17 cellular contexts compared by ENCODE assay signal in genomic region chr18:27789406-27789805, GRCh38.
"Had no signal": no experiment of that assay in that cellular context is flagged by ENCODE, and none has a peak within 500 bp of the region (broad histone marks: within the 10 kb centered on the region; RNA-seq: fewer than 3 reads in every experiment).

No MANE protein-coding gene starts in this region.

- H3K4me3 ChIP-seq: adrenal gland, dorsolateral prefrontal cortex, left lung, mucosa of descending colon, thoracic aorta, upper lobe of right lung had no signal

- DNase-seq: activated CD4-positive, alpha-beta memory T cell treated with anti-CD3 and anti-CD28 coated beads for 36 hours; activated CD4-positive, alpha-beta T cell treated with anti-CD3 and anti-CD28 coated beads for 36 hours; activated effector memory CD4-positive, alpha-beta T cell treated with Interleukin-2 at 50 U/mL for 16 hours; activated naive CD4-positive, alpha-beta T cell treated with anti-CD3 and anti-CD28 coated beads, Interleukin-2, amount 50 U/mL, for 16 hours; activated T-cell treated with anti-CD3 and anti-CD28 coated beads, Interleukin-2, amount 50 U/mL, for 24 hours; adrenal gland; dorsolateral prefrontal cortex; endodermal cell; islet precursor cell; left lung; mucosa of descending colon; naive thymus-derived CD8-positive, alpha-beta T cell; retina; upper lobe of right lung; WERI-Rb-1 had no signal

- ATAC-seq: activated CD4-positive, alpha-beta T cell treated with anti-CD3 and anti-CD28 coated beads for 36 hours; left lung; mucosa of descending colon; naive thymus-derived CD8-positive, alpha-beta T cell; stimulated activated effector memory CD8-positive, alpha-beta T cell treated with anti-CD3 and anti-CD28 coated beads, Interleukin-12 subunit alpha, Interleukin-12 subunit beta, amount 100 ng/mL, for 72 hours; upper lobe of right lung had no signal

- H3K36me3 ChIP-seq: adrenal gland, left lung, thoracic aorta, upper lobe of right lung, WERI-Rb-1 had no signal

- H3K27me3 ChIP-seq: dorsolateral prefrontal cortex, left lung, upper lobe of right lung had no signal
